In the genomic region with DNA sequence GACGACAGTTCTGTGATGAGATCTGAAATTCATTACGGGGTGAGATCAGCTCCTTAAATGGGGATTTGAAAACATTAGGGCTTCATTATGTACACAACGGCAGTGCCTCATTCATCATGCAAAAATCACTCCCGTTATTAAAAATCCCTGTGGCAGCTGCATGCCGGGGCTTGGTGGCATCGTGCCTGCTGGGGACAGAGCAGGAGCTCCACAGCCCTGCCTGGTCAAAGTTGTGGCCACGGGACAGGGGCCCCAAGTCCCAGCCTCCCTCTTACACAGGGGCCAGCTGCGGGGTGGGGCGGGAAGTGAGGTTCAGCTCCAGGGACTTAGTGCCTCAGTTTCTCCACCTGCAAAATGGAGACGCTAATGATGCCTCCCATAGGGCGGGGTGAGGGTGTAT, we compare ENCODE assay signal across 1 cellular context.
TF ChIP-seq lines count a peak whose summit lies in the region.

No MANE protein-coding gene starts in this region.

TF ChIP-seq in HCT116, 20 proteins besides CTCF, POLR2A, EP300 and RAD21:
- TF ChIP-seq CBX3 (IDR thresholded peaks at IDR 0.05; ENCODE audit: low read depth) (no peak), POLR2AphosphoS5 (IDR thresholded peaks at IDR 0.05; ENCODE audit: low read depth, low read length) (no peak), JUND (IDR thresholded peaks at IDR 0.05) (no peak), EGR1 (IDR thresholded peaks at IDR 0.05; ENCODE audit: low read depth) (no peak), ELF1 (IDR thresholded peaks at IDR 0.05; ENCODE audit: borderline replicate concordance, low read depth) (no peak)
- TF ChIP-seq, protein P1, sequence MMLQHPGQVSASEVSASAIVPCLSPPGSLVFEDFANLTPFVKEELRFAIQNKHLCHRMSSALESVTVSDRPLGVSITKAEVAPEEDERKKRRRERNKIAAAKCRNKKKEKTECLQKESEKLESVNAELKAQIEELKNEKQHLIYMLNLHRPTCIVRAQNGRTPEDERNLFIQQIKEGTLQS (IDR thresholded peaks at IDR 0.05) = no peak
